ENCODE assay signal across 19 cellular contexts in the genomic region with DNA sequence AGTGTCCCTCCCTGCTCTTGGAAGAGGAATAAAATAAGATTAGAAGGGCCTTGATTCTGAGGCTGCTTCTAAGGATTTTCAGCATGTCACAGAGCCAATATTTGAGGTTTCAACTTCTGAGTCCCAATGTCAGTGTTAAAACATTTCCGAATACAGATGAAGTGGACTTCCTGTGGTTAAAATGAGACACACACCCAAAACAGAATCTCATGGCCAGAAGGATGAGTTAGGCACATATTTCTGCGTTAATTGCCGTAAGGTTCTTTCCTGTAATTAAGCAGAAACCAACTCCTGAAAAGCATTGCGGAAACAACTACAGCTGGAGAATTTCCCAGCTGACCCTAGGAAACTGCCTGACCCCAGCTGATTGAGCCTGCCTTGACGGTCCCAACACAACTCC. TPM values are rescaled to one million over a fixed set of nuclear protein-coding genes. Genes with fewer than 3 reads are reported as not detected.
"Had no signal": no experiment of that assay in that cellular context is flagged by ENCODE, and none has a peak within 500 bp of the region (broad histone marks: within the 10 kb centered on the region; RNA-seq: fewer than 3 reads in every experiment).

No MANE protein-coding gene starts in this region.

- DNase-seq: MG63; NCI-H1092 treated with DMSO at 0.1 percent for 48 hours; NCI-H1436; NCI-H187; NCI-H2029; NCI-H2081 treated with DMSO at 0.1 percent for 48 hours; NCI-H2171; NCI-H226; NCI-H446; NCI-H510A; NCI-H524 treated with DMSO at 0.1 percent for 48 hours; NCI-H69; NCI-H774; NK-92 treated with Interleukin-12 subunit alpha and Interleukin-12 subunit beta, amount 100 ng/mL, for 24 hours; PC-3; SHP77 treated with DMSO at 0.1 percent for 48 hours; SJCRH30; T-helper 1 cell had no signal

RNA-seq across cellular contexts. Expression of a gene that starts 46.4 kb away (rescaled TPM):
- total RNA-seq: HT1080 had no signal
